In genomic region chr12:57170408-57170807, GRCh38 we compare ENCODE assay signal across 19 cellular contexts. TPM values are rescaled to one million over a fixed set of nuclear protein-coding genes. Genes with fewer than 3 reads are reported as not detected.
DNase-seq lines count a peak whose midpoint lies in the region; ATAC-seq, FAIRE-seq and TF ChIP-seq lines count a peak whose summit lies in the region.
"Had no signal": no experiment of that assay in that cellular context is flagged by ENCODE, and none has a peak within 500 bp of the region (broad histone marks: within the 10 kb centered on the region; RNA-seq: fewer than 3 reads in every experiment).

No MANE protein-coding gene starts in this region.

- DNase-seq in HFFc6 = no peak
- no peak for DNase-seq in chondrocyte (ENCODE audit: low spot score)
- DNase-seq in vagina (ENCODE audit: extremely low spot score in 2 of 2) = no peak
- DNase-seq in small intestine = no peak
- DNase-seq: AML-193, GOT3, NCI-H1417 treated with DMSO at 0.1 percent for 48 hours, NCI-H187 treated with DMSO at 0.1 percent for 48 hours, NCI-H226, NCI-H524, NCI-H82, PC-3, RPMI8226 had no signal

- peak overlapping the region; percentile 69 for H3K27ac ChIP-seq in vagina
- no peak overlapping the region for H3K27ac ChIP-seq in small intestine (ENCODE audit: low read depth in 1 of 2, low read length in 1 of 2)
- H3K27ac ChIP-seq: C4-2B had no signal

- peaks cover 50% of the 10 kb centered on the region for H3K36me3 Mint-ChIP-seq in HFFc6 (ENCODE audit: low read depth)
- H3K36me3 Mint-ChIP-seq in chondrocyte (ENCODE audit: low read depth) = peaks cover 63% of the 10 kb centered on the region

- H3K4me3 ChIP-seq in vagina (no peak overlapping the region), small intestine (ENCODE audit: low read depth in 1 of 2, low read length in 2 of 2) (no peak overlapping the region)

- H3K36me3 ChIP-seq in vagina (peaks cover 0 to 61% of the 10 kb centered on the region in 2 donors), small intestine (ENCODE audit: control insufficient read depth in 2 of 2, insufficient read depth in 2 of 2, low read length in 2 of 2) (peaks cover 5 to 18% of the 10 kb centered on the region in 2 donors)

- H3K9me3 Mint-ChIP-seq in HFFc6 (peaks cover 3% of the 10 kb centered on the region; the same call in 1 of the 2 replicates), chondrocyte (ENCODE audit: low read depth) (no peaks in the 10 kb centered on the region)

- H3K4me3 Mint-ChIP-seq in HFFc6 (no peak overlapping the region), chondrocyte (ENCODE audit: unreplicated experiment) (no peak overlapping the region)

- intact Hi-C loops in vagina (cut with DNase I) = loop anchor here (10.0 kb wide), 1 partner anchor 96 kb away; the partner anchor contains the start of gene NEMP1

- peaks cover 58% of the 10 kb centered on the region for H3K4me1 Mint-ChIP-seq in HFFc6 (ENCODE audit: low read depth)
- H3K4me1 Mint-ChIP-seq in chondrocyte (ENCODE audit: low read depth) = peaks cover 19% of the 10 kb centered on the region

- WGBS in small intestine, 3 donors = 75 to 100% (median 88%) methylated on average over 1 of the region's 1 CpG

- peaks cover 80% of the 10 kb centered on the region for H3K4me1 ChIP-seq in vagina
- H3K4me1 ChIP-seq in small intestine (ENCODE audit: control insufficient read depth in 2 of 2, insufficient read depth in 1 of 2, low read depth in 1 of 2, low read length in 1 of 2) = no peaks in the 10 kb centered on the region

- H3K27me3 ChIP-seq in vagina = no peaks in the 10 kb centered on the region
- H3K27me3 ChIP-seq in small intestine (ENCODE audit: control insufficient read depth in 2 of 2, insufficient read depth in 2 of 2, low read length in 2 of 2) = no peaks in the 10 kb centered on the region

- no peak for TF ChIP-seq CTCF in HFFc6 (IDR thresholded peaks at IDR 0.05)
- no peak for TF ChIP-seq CTCF in chondrocyte (IDR thresholded peaks at IDR 0.05)
- no peak for TF ChIP-seq CTCF in vagina (IDR thresholded peaks at IDR 0.05)

- peak overlapping the region; percentile 29 for H3K27ac Mint-ChIP-seq in HFFc6
- H3K27ac Mint-ChIP-seq in chondrocyte (ENCODE audit: unreplicated experiment) = peak overlapping the region; percentile 51

- TF ChIP-seq POLR2A in vagina (IDR thresholded peaks at IDR 0.05) = no peak

- H3K9me3 ChIP-seq in vagina = no peaks in the 10 kb centered on the region
- H3K9me3 ChIP-seq in small intestine (ENCODE audit: control insufficient read depth, low read depth) = no peaks in the 10 kb centered on the region

- no peak for FAIRE-seq in small intestine (lab: Jason Lieb, UNC)
- FAIRE-seq: D721Med, GM12891, GM19239 had no signal

- no peak for ATAC-seq in HG03196 (IDR thresholded peaks at IDR 0.05; ENCODE audit: unreplicated experiment)
- ATAC-seq: PC-3 had no signal

- H3K27me3 Mint-ChIP-seq in HFFc6 (ENCODE audit: insufficient read depth) (peaks cover 15% of the 10 kb centered on the region), chondrocyte (ENCODE audit: low read depth) (no peaks in the 10 kb centered on the region)

RNA-seq across cellular contexts. Expression of gene LRP1-AS, which starts 23.0 kb away (rescaled TPM):
- total RNA-seq in HFFc6 (2021; fragmentation: NEBNext Ultra II Directional; extraction: Animal tissue kit (Norgen Biotek cat#: 25700)) = not detected
- total RNA-seq in chondrocyte = not detected in 3 replicates
- not detected for total RNA-seq in vagina
- under 1 TPM in 1 of 3 donors, not detected in 2; 0.15 TPM for polyA plus RNA-seq in small intestine
- total RNA-seq: M059J, PC-3 had no signal

RNA-seq across cellular contexts. Expression of gene LRP1, which starts 42.1 kb away (rescaled TPM):
- 100 to 1,000 TPM; 187 to 332 (median 201) TPM for total RNA-seq in HFFc6 (2021; fragmentation: NEBNext Ultra II Directional; extraction: Animal tissue kit (Norgen Biotek cat#: 25700))
- total RNA-seq in chondrocyte (448 to 583 TPM (median 463 TPM) in 3 replicates), vagina (477 TPM)
- 10 to 100 TPM; 24.3 to 47.5 (median 35.8) TPM for polyA plus RNA-seq in small intestine

RNA-seq across cellular contexts. Expression of gene NXPH4, which starts 46.2 kb away (rescaled TPM):
- total RNA-seq in HFFc6 (2021; fragmentation: NEBNext Ultra II Directional; extraction: Animal tissue kit (Norgen Biotek cat#: 25700)) = 1 to 10 TPM; 2.9 to 8.2 (median 3.9) TPM
- total RNA-seq in chondrocyte (75.4 to 85.4 TPM (median 82.8 TPM) in 3 replicates), vagina (3.2 TPM)
- polyA plus RNA-seq in small intestine = under 1 TPM in 1 of 3 donors, not detected in 2; 0.10 TPM

RNA-seq across cellular contexts. Expression of gene SHMT2, which starts 59.1 kb away (rescaled TPM):
- total RNA-seq in HFFc6 (2021; fragmentation: NEBNext Ultra II Directional; extraction: Animal tissue kit (Norgen Biotek cat#: 25700)) = 100 to 1,000 TPM; 112 to 127 (median 126) TPM
- total RNA-seq in chondrocyte = 112 to 292 TPM (median 291 TPM) in 3 replicates
- total RNA-seq in vagina = 54.0 TPM
- polyA plus RNA-seq in small intestine = 100 to 1,000 TPM in 1 of 3 donors, 10 to 100 TPM in 2; 22.8 to 150 (median 35.1) TPM

RNA-seq across cellular contexts. Expression of gene STAT6, which starts 59.2 kb away (rescaled TPM):
- total RNA-seq in HFFc6 (2021; fragmentation: NEBNext Ultra II Directional; extraction: Animal tissue kit (Norgen Biotek cat#: 25700)) = 100 to 1,000 TPM in 1 of 6 experiments, 10 to 100 TPM in 5; 83.7 to 102 (median 93.5) TPM
- total RNA-seq in chondrocyte = 89.4 to 101 TPM (median 94.2 TPM) in 3 replicates
- 146 TPM for total RNA-seq in vagina
- 100 to 1,000 TPM; 129 to 842 (median 558) TPM for polyA plus RNA-seq in small intestine
- total RNA-seq: M059J had no signal
